Comparison of ENCODE assay signal across 20 cellular contexts in genomic region chr5:135843571-135844337, GRCh38. TPM values are rescaled to one million over a fixed set of nuclear protein-coding genes. Genes with fewer than 3 reads are reported as not detected.
A peak's percentile ranks its signal among the peaks of the same experiment; 100 is the strongest.
DNase-seq lines count a peak whose midpoint lies in the region; ATAC-seq and TF ChIP-seq lines count a peak whose summit lies in the region.
"Had no signal": no experiment of that assay in that cellular context is flagged by ENCODE, and none has a peak within 500 bp of the region (broad histone marks: within the 10 kb centered on the region; RNA-seq: fewer than 3 reads in every experiment).

No MANE protein-coding gene starts in this region.

- no peak for TF ChIP-seq POLR2A in thyroid gland (IDR thresholded peaks at IDR 0.05)

- in situ Hi-C loops in SK-MEL-5 (cut with HindIII; ENCODE audit: low pct_unique_long_range_greater_than_20kb, low sequenced_read_pairs) = loop anchor here (25.0 kb wide), 2 partner anchors 281 to 381 kb away; partner anchors contain the start of gene TIFAB

- no peaks in the 10 kb centered on the region for H3K9me3 ChIP-seq in thyroid gland
- H3K9me3 ChIP-seq: SK-N-SH had no signal

- no peaks in the 10 kb centered on the region for H3K4me1 ChIP-seq in thyroid gland
- H3K4me1 ChIP-seq: BLaER1 had no signal

- WGBS in thyroid gland, 2 donors = 70 to 80% methylated on average over 5 to 6 of the region's 6 CpGs

- H3K4me3 ChIP-seq in thyroid gland (replicated peaks in 1 of 3) = no peak overlapping the region
- H3K4me3 ChIP-seq: BLaER1 had no signal

- intact Hi-C loops in thyroid gland (cut with DNase I) = no loop called here

- no peaks in the 10 kb centered on the region for H3K27me3 ChIP-seq in thyroid gland
- H3K27me3 ChIP-seq: BLaER1 had no signal

- ATAC-seq in HG03460 (IDR thresholded peaks at IDR 0.05; ENCODE audit: unreplicated experiment) = no peak

- no peak for TF ChIP-seq CTCF in thyroid gland (IDR thresholded peaks at IDR 0.05)

- no peak overlapping the region for H3K27ac ChIP-seq in thyroid gland
- H3K27ac ChIP-seq: BLaER1 had no signal

- no peaks in the 10 kb centered on the region for H3K36me3 ChIP-seq in thyroid gland
- H3K36me3 ChIP-seq: BLaER1 had no signal

- DNase-seq in SK-MEL-5 (ENCODE audit: low read depth, low spot score) (peak; percentile 5), foreskin melanocyte (peak; percentile 14), mucosa of gallbladder (ENCODE audit: low spot score) (peak; percentile 81), thyroid gland (peak; percentile 14 to 27), NCI-H226 (no peak)
- DNase-seq in activated T-cell treated with anti-CD3 and anti-CD28 coated beads, Interleukin-2, amount 50 U/mL, for 48 hours = no peak
- DNase-seq: activated CD4-positive, alpha-beta memory T cell treated with anti-CD3 and anti-CD28 coated beads for 36 hours; activated naive CD8-positive, alpha-beta T cell treated with anti-CD3 and anti-CD28 coated beads, Interleukin-2, amount 10 ng/mL, durations not matched to agents 7 days and 5 days; DMS153; H7; NCI-H2029; NCI-H524; SK-N-SH; stimulated activated CD4-positive, alpha-beta T cell treated with anti-CD3 and anti-CD28 coated beads, Interleukin-4, amount 100 ng/mL, for 4 hours; trophoblast cell had no signal

RNA-seq across cellular contexts. Expression of gene SLC25A48, which starts 9.3 kb away (rescaled TPM):
- total RNA-seq in SK-MEL-5 (2014; rRNA removed; shearing (Covaris generic)) = 0.05 TPM in 1 of 2 replicates, not detected in the other
- polyA plus RNA-seq in SK-MEL-5 (2015; cell fraction: cytosol; rRNA removed) = not detected in 2 replicates
- not detected in 2 replicates for polyA plus RNA-seq in SK-MEL-5 (2015; cell fraction: nucleus; rRNA removed)
- total RNA-seq in mucosa of gallbladder = 0.43 TPM
- total RNA-seq in thyroid gland = under 1 TPM in 1 of 4 donors, not detected in 3; 0.33 TPM
- total RNA-seq: activated CD4-positive, alpha-beta memory T cell treated with anti-CD3 and anti-CD28 coated beads for 36 hours; activated naive CD8-positive, alpha-beta T cell treated with anti-CD3 and anti-CD28 coated beads, Interleukin-2, amount 10 ng/mL, durations not matched to agents 7 days and 5 days; osteoblast had no signal

RNA-seq across cellular contexts. Expression of gene IL9, which starts 51.9 kb away (rescaled TPM):
- not detected in 2 replicates for total RNA-seq in SK-MEL-5 (2014; rRNA removed; shearing (Covaris generic))
- polyA plus RNA-seq in SK-MEL-5 (2015; cell fraction: cytosol; rRNA removed) = not detected in 2 replicates
- not detected in 2 replicates for polyA plus RNA-seq in SK-MEL-5 (2015; cell fraction: nucleus; rRNA removed)
- not detected for total RNA-seq in mucosa of gallbladder
- not detected for total RNA-seq in thyroid gland
- total RNA-seq: activated naive CD8-positive, alpha-beta T cell treated with anti-CD3 and anti-CD28 coated beads, Interleukin-2, amount 10 ng/mL, durations not matched to agents 7 days and 5 days; frontal cortex; H7; osteoblast; skeletal muscle tissue had no signal
- polyA plus RNA-seq: SK-N-SH had no signal

Comparison
In these comparisons a context has a peak if more than half of its experiments do, and no peak if none do; other contexts are left out.
1. DNase-seq: peak in SK-MEL-5 (single experiment), foreskin melanocyte (single experiment), mucosa of gallbladder (single experiment) and thyroid gland (2 of 2); none in NCI-H226 (single experiment) and activated T-cell treated with anti-CD3 and anti-CD28 coated beads, Interleukin-2, amount 50 U/mL, for 48 hours (0 of 2).